Comparison of ENCODE assay signal across 1 cellular context in the genomic region with DNA sequence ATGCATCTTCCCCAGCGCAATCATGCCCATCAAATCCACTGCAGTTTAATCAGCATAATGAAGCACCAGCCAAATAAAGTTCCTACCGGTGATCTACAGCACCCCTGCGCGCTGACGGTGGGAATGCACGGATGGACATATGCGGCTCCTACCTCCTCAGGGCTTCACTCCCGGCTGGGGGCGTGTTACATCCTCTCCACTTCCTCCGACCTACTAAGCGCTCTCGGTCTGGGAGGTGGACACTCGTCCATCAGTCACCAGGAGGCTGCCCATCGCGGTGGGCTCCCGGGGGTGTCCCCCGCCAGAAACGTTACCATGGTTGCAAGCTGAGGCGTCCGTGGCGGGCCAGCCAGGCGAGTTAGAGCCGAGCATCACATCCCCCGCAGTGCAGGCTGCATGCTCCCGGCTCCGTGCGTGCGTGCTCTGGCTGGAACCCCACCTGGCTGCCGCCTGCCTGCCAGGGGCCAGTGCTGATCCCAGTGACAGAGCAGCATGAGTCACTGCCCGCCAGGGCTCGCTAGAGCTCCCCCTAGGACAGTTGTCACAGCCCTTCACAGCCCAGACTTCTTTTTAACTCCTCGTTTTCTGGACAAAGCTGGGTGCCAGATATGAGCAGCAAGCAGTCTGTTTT.
TF ChIP-seq lines count a peak whose summit lies in the region.

No MANE protein-coding gene starts in this region.

TF ChIP-seq in HEK293, 187 proteins besides CTCF, POLR2A, EP300 and RAD21 (continued from another document):
- TF ChIP-seq MEIS1 (CRISPR knock-in tag; IDR thresholded peaks at IDR 0.05; ENCODE audit: borderline replicate concordance), result no peak
- no peak for TF ChIP-seq ZNF140 (tag by site-specific recombination; IDR thresholded peaks at IDR 0.05)
- no peak for TF ChIP-seq RBAK (tag by site-specific recombination; IDR thresholded peaks at IDR 0.05)
- TF ChIP-seq ZNF138 (tag by site-specific recombination; IDR thresholded peaks at IDR 0.05; ENCODE audit: borderline replicate concordance), result no peak
- no peak for TF ChIP-seq ZNF394 (tag by site-specific recombination; IDR thresholded peaks at IDR 0.05; ENCODE audit: borderline replicate concordance)
- no peak for TF ChIP-seq ZNF426 (tag by site-specific recombination; IDR thresholded peaks at IDR 0.05)
- peak; percentile 81 for TF ChIP-seq GLIS2 (tag by site-specific recombination; IDR thresholded peaks at IDR 0.05)
- TF ChIP-seq ZNF701 (tag by site-specific recombination; IDR thresholded peaks at IDR 0.05), result no peak
- TF ChIP-seq, protein P1, sequence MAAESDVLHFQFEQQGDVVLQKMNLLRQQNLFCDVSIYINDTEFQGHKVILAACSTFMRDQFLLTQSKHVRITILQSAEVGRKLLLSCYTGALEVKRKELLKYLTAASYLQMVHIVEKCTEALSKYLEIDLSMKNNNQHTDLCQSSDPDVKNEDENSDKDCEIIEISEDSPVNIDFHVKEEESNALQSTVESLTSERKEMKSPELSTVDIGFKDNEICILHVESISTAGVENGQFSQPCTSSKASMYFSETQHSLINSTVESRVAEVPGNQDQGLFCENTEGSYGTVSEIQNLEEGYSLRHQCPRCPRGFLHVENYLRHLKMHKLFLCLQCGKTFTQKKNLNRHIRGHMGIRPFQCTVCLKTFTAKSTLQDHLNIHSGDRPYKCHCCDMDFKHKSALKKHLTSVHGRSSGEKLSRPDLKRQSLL (tag by site-specific recombination; IDR thresholded peaks at IDR 0.05), result no peak
- no peak for TF ChIP-seq ZNF391 (tag by site-specific recombination; IDR thresholded peaks at IDR 0.05; ENCODE audit: borderline replicate concordance, low read depth)
- TF ChIP-seq ZNF248 (tag by site-specific recombination; IDR thresholded peaks at IDR 0.05), result no peak
- TF ChIP-seq, protein P2, sequence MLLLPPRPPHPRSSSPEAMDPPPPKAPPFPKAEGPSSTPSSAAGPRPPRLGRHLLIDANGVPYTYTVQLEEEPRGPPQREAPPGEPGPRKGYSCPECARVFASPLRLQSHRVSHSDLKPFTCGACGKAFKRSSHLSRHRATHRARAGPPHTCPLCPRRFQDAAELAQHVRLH (tag by site-specific recombination; IDR thresholded peaks at IDR 0.05), result no peak
- TF ChIP-seq ZBTB21 (tag by site-specific recombination; IDR thresholded peaks at IDR 0.05), result no peak
- no peak for TF ChIP-seq FEZF1 (tag by site-specific recombination; IDR thresholded peaks at IDR 0.05)
- no peak for TF ChIP-seq ZNF549 (tag by site-specific recombination; IDR thresholded peaks at IDR 0.05)
- TF ChIP-seq, protein P3, sequence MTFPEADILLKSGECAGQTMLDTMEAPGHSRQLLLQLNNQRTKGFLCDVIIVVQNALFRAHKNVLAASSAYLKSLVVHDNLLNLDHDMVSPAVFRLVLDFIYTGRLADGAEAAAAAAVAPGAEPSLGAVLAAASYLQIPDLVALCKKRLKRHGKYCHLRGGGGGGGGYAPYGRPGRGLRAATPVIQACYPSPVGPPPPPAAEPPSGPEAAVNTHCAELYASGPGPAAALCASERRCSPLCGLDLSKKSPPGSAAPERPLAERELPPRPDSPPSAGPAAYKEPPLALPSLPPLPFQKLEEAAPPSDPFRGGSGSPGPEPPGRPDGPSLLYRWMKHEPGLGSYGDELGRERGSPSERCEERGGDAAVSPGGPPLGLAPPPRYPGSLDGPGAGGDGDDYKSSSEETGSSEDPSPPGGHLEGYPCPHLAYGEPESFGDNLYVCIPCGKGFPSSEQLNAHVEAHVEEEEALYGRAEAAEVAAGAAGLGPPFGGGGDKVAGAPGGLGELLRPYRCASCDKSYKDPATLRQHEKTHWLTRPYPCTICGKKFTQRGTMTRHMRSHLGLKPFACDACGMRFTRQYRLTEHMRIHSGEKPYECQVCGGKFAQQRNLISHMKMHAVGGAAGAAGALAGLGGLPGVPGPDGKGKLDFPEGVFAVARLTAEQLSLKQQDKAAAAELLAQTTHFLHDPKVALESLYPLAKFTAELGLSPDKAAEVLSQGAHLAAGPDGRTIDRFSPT (tag by site-specific recombination; IDR thresholded peaks at IDR 0.05), result no peak
- no peak for TF ChIP-seq ZBTB1 (tag by site-specific recombination; IDR thresholded peaks at IDR 0.05)
- no peak for TF ChIP-seq ZEB2 (tag by site-specific recombination; IDR thresholded peaks at IDR 0.05)
- no peak for TF ChIP-seq ZNF266 (tag by site-specific recombination; IDR thresholded peaks at IDR 0.05; ENCODE audit: low read depth)
- TF ChIP-seq ZNF404 (tag by site-specific recombination; IDR thresholded peaks at IDR 0.05), result no peak
